In genomic region chr4:30815685-30816084, GRCh38 we compare ENCODE assay signal across 30 cellular contexts.
"Had no signal": no experiment of that assay in that cellular context is flagged by ENCODE, and none has a peak within 500 bp of the region (broad histone marks: within the 10 kb centered on the region; RNA-seq: fewer than 3 reads in every experiment).

No MANE protein-coding gene starts in this region.

- DNase-seq: activated CD4-positive, alpha-beta memory T cell treated with anti-CD3 and anti-CD28 coated beads, Interleukin-2, amount 10 ng/mL, durations not matched to agents 7 days and 5 days; activated CD4-positive, alpha-beta T cell treated with anti-CD3 and anti-CD28 coated beads for 1 hour; activated CD4-positive, alpha-beta T cell treated with anti-CD3 and anti-CD28 coated beads for 4 hours; activated CD4-positive, alpha-beta T cell treated with anti-CD3 and anti-CD28 coated beads, Interleukin-2, amount 10 ng/mL, durations not matched to agents 7 days and 5 days; activated CD4-positive, alpha-beta T cell treated with anti-CD3 and anti-CD28 coated beads, Interleukin-2, amount 50 U/mL, for 4 hours; activated CD8-positive, alpha-beta memory T cell treated with anti-CD3 and anti-CD28 coated beads, Interleukin-2, amount 50 U/mL, for 48 hours; activated effector memory CD4-positive, alpha-beta T cell treated with Interleukin-2 at 50 U/mL for 16 hours; activated gamma-delta T cell treated with Interleukin-2 at 50 U/mL for 16 hours; activated naive CD4-positive, alpha-beta T cell treated with anti-CD3 and anti-CD28 coated beads, Interleukin-2, amount 50 U/mL, for 16 hours; activated naive CD4-positive, alpha-beta T cell treated with Interleukin-2 at 50 U/mL for 16 hours; activated T-cell treated with anti-CD3 and anti-CD28 coated beads for 4 hours; activated T-cell treated with anti-CD3 and anti-CD28 coated beads, Interleukin-2, amount 50 U/mL, for 24 hours; activated T-cell treated with anti-CD3 and anti-CD28 coated beads, Interleukin-2, amount 50 U/mL, for 72 hours; amniotic stem cell; anterior cingulate cortex; brain microvascular endothelial cell; dorsolateral prefrontal cortex; effector memory CD4-positive, alpha-beta T cell; erythroblast; foreskin keratinocyte; heart right ventricle; T-helper 2 cell had no signal

- ATAC-seq: activated T-cell treated with anti-CD3 and anti-CD28 coated beads, Interleukin-2, amount 50 U/mL, for 72 hours; foreskin keratinocyte; gastroesophageal sphincter; heart right ventricle had no signal

- H3K4me1 ChIP-seq: foreskin keratinocyte had no signal

- H3K4me3 Mint-ChIP-seq: activated CD4-positive, alpha-beta memory T cell treated with anti-CD3 and anti-CD28 coated beads, Interleukin-2, amount 10 ng/mL, durations not matched to agents 7 days and 5 days; activated CD4-positive, alpha-beta T cell treated with anti-CD3 and anti-CD28 coated beads, Interleukin-2, amount 10 ng/mL, durations not matched to agents 7 days and 5 days; activated naive CD8-positive, alpha-beta T cell; activated T-cell treated with anti-CD3 and anti-CD28 coated beads, Interleukin-2, amount 50 U/mL, for 24 hours; activated T-cell treated with anti-CD3 and anti-CD28 coated beads, Interleukin-2, amount 50 U/mL, for 72 hours; central memory CD8-positive, alpha-beta T cell; dendritic cell treated with granulocyte-macrophage colony-stimulating factor and Interleukin-4, amounts not matched to agents 40 ng/mL and 50 ng/mL, for 4 days had no signal

- H3K27me3 Mint-ChIP-seq: activated CD4-positive, alpha-beta memory T cell treated with anti-CD3 and anti-CD28 coated beads, Interleukin-2, amount 10 ng/mL, durations not matched to agents 7 days and 5 days; activated CD4-positive, alpha-beta T cell treated with anti-CD3 and anti-CD28 coated beads, Interleukin-2, amount 10 ng/mL, durations not matched to agents 7 days and 5 days; activated naive CD8-positive, alpha-beta T cell; activated T-cell treated with anti-CD3 and anti-CD28 coated beads, Interleukin-2, amount 50 U/mL, for 24 hours; central memory CD8-positive, alpha-beta T cell; dendritic cell treated with granulocyte-macrophage colony-stimulating factor and Interleukin-4, amounts not matched to agents 40 ng/mL and 50 ng/mL, for 4 days had no signal

- H3K4me1 Mint-ChIP-seq: activated CD4-positive, alpha-beta memory T cell treated with anti-CD3 and anti-CD28 coated beads, Interleukin-2, amount 10 ng/mL, durations not matched to agents 7 days and 5 days; activated CD4-positive, alpha-beta T cell treated with anti-CD3 and anti-CD28 coated beads, Interleukin-2, amount 10 ng/mL, durations not matched to agents 7 days and 5 days; central memory CD8-positive, alpha-beta T cell had no signal

- FAIRE-seq: astrocyte, bronchial epithelial cell had no signal

- H3K27ac ChIP-seq: brain microvascular endothelial cell, coronary artery, dorsolateral prefrontal cortex, esophagus muscularis mucosa, foreskin keratinocyte, gastroesophageal sphincter, heart right ventricle had no signal

- H3K27ac Mint-ChIP-seq: activated CD4-positive, alpha-beta memory T cell treated with anti-CD3 and anti-CD28 coated beads, Interleukin-2, amount 10 ng/mL, durations not matched to agents 7 days and 5 days; activated CD4-positive, alpha-beta T cell treated with anti-CD3 and anti-CD28 coated beads, Interleukin-2, amount 10 ng/mL, durations not matched to agents 7 days and 5 days; activated naive CD8-positive, alpha-beta T cell; activated T-cell treated with anti-CD3 and anti-CD28 coated beads, Interleukin-2, amount 50 U/mL, for 24 hours; activated T-cell treated with anti-CD3 and anti-CD28 coated beads, Interleukin-2, amount 50 U/mL, for 72 hours; dendritic cell treated with granulocyte-macrophage colony-stimulating factor and Interleukin-4, amounts not matched to agents 40 ng/mL and 50 ng/mL, for 4 days had no signal

- H3K36me3 ChIP-seq: brain microvascular endothelial cell, esophagus muscularis mucosa, gastroesophageal sphincter, heart right ventricle had no signal

- H3K27me3 ChIP-seq: brain microvascular endothelial cell, dorsolateral prefrontal cortex, esophagus muscularis mucosa, foreskin keratinocyte, gastroesophageal sphincter, heart right ventricle had no signal

- H3K4me3 ChIP-seq: coronary artery, dorsolateral prefrontal cortex, esophagus muscularis mucosa, gastroesophageal sphincter, heart right ventricle had no signal

- H3K9me3 Mint-ChIP-seq: activated CD4-positive, alpha-beta T cell treated with anti-CD3 and anti-CD28 coated beads, Interleukin-2, amount 10 ng/mL, durations not matched to agents 7 days and 5 days; dendritic cell treated with granulocyte-macrophage colony-stimulating factor and Interleukin-4, amounts not matched to agents 40 ng/mL and 50 ng/mL, for 4 days had no signal

- H3K36me3 Mint-ChIP-seq: activated naive CD8-positive, alpha-beta T cell had no signal

- H3K9me3 ChIP-seq: esophagus muscularis mucosa, gastroesophageal sphincter had no signal
